8 cellular contexts compared by ENCODE assay signal in genomic region chr12:78229491-78230209, GRCh38.
DNase-seq lines count a peak whose midpoint lies in the region; ATAC-seq and TF ChIP-seq lines count a peak whose summit lies in the region.

No MANE protein-coding gene starts in this region.

- WGBS in esophagus muscularis mucosa: 48% methylated on average over 6 of the region's 6 CpGs

- intact Hi-C loops in esophagus muscularis mucosa (cut with DNase I): no loop called here

- H3K4me3 ChIP-seq in OCI-LY3 (ENCODE audit: low read length) (no peak overlapping the region), esophagus muscularis mucosa (no peak overlapping the region)

- H3K27ac ChIP-seq in OCI-LY3 (ENCODE audit: low read length) (no peak overlapping the region), esophagus muscularis mucosa (replicated peaks in 1 of 4) (no peak overlapping the region)

- DNase-seq in NCI-H345 (lab: John Stamatoyannopoulos, UW) (peak; percentile 33), NCI-H345 treated with DMSO at 0.1 percent for 48 hours (lab: John Stamatoyannopoulos, UW; ENCODE audit: unreplicated experiment) (no peak), esophagus muscularis mucosa (ENCODE audit: extremely low spot score) (no peak), pulmonary artery endothelial cell (ENCODE audit: low read depth, low spot score) (peak; percentile 10), epidermal melanocyte (ENCODE audit: insufficient read length, low spot score) (no peak)

- ATAC-seq in GM19463 (IDR thresholded peaks at IDR 0.05; ENCODE audit: unreplicated experiment) (peak; percentile 93), HG03432 (IDR thresholded peaks at IDR 0.05; ENCODE audit: unreplicated experiment) (peak; percentile 93)

- H4K20me1 ChIP-seq in OCI-LY3 (ENCODE audit: insufficient read depth, low read length): no peaks in the 10 kb centered on the region

- H3K27me3 ChIP-seq in OCI-LY3 (ENCODE audit: low read depth, low read length) (no peaks in the 10 kb centered on the region), esophagus muscularis mucosa (no peaks in the 10 kb centered on the region)

- TF ChIP-seq EP300 in esophagus muscularis mucosa (IDR thresholded peaks at IDR 0.05): no peak

- H2AFZ ChIP-seq in OCI-LY3 (ENCODE audit: low read depth, low read length): peak overlapping the region; percentile 97

- H3K9me3 ChIP-seq in OCI-LY3 (ENCODE audit: insufficient read depth, low read length) (no peaks in the 10 kb centered on the region), esophagus muscularis mucosa (no peaks in the 10 kb centered on the region)

- peak overlapping the region; percentile 54 for H3K4me2 ChIP-seq in OCI-LY3 (ENCODE audit: low read length)

- H3K79me2 ChIP-seq in OCI-LY3 (ENCODE audit: low read length): no peaks in the 10 kb centered on the region

- TF ChIP-seq CTCF in OCI-LY3 (IDR thresholded peaks at IDR 0.05; ENCODE audit: low read depth, low read length): peak; percentile 77
- peak in 2 of 3 experiments; percentile 22 to 38 for TF ChIP-seq CTCF in esophagus muscularis mucosa (IDR thresholded peaks at IDR 0.05)

- TF ChIP-seq POLR2A in esophagus muscularis mucosa (IDR thresholded peaks at IDR 0.05; ENCODE audit: low read depth): no peak

- 0 out of 2 replicates have a peak overlapping the region, but pooled peaks have one; percentile 14 for H3K9ac ChIP-seq in OCI-LY3 (ENCODE audit: low read length)

- H3K4me1 ChIP-seq in OCI-LY3 (ENCODE audit: low read length) (peaks cover 10% of the 10 kb centered on the region; the same call in 1 of the 2 replicates), esophagus muscularis mucosa (no peaks in the 10 kb centered on the region)

- H3K36me3 ChIP-seq in OCI-LY3 (replicated peaks; ENCODE audit: low read depth, low read length) (no peaks in the 10 kb centered on the region), esophagus muscularis mucosa (no peaks in the 10 kb centered on the region)

Comparison
In these comparisons a context has a peak if more than half of its experiments do, and no peak if none do; other contexts are left out.
1. DNase-seq: peak in NCI-H345 (single experiment) and pulmonary artery endothelial cell (single experiment); none in NCI-H345 treated with DMSO at 0.1 percent for 48 hours (single experiment), esophagus muscularis mucosa (single experiment) and epidermal melanocyte (single experiment).